Comparison of ENCODE assay signal across 15 cellular contexts in genomic region chr12:111341426-111342065, GRCh38. TPM values are rescaled to one million over a fixed set of nuclear protein-coding genes. Genes with fewer than 3 reads are reported as not detected.
DNase-seq lines count a peak whose midpoint lies in the region; ATAC-seq and TF ChIP-seq lines count a peak whose summit lies in the region.
"Had no signal": no experiment of that assay in that cellular context is flagged by ENCODE, and none has a peak within 500 bp of the region (broad histone marks: within the 10 kb centered on the region; RNA-seq: fewer than 3 reads in every experiment).

No MANE protein-coding gene starts in this region.

- no peaks in the 10 kb centered on the region for H3K36me3 Mint-ChIP-seq in neural progenitor cell
- H3K36me3 Mint-ChIP-seq: CD4-positive, alpha-beta memory T cell had no signal

- no peak overlapping the region for H3K27ac ChIP-seq in neural progenitor cell
- no peak overlapping the region for H3K27ac ChIP-seq in upper lobe of right lung

- H3K36me3 ChIP-seq in neural progenitor cell = no peaks in the 10 kb centered on the region
- H3K36me3 ChIP-seq in upper lobe of right lung = no peaks in the 10 kb centered on the region
- H3K36me3 ChIP-seq: HAP-1 had no signal

- ATAC-seq in esophagus mucosa (peak; percentile 23), upper lobe of right lung (peak; percentile 25)

- H3K4me3 Mint-ChIP-seq in neural progenitor cell = no peak overlapping the region
- H3K4me3 Mint-ChIP-seq: CD4-positive, alpha-beta memory T cell had no signal

- no peak overlapping the region for H3K9ac ChIP-seq in neural progenitor cell

- no peak overlapping the region for H3K4me2 ChIP-seq in neural progenitor cell

- intact Hi-C loops in upper lobe of right lung (cut with DNase I) = no loop called here

- no peaks in the 10 kb centered on the region for H3K9me3 ChIP-seq in neural progenitor cell (ENCODE audit: low read depth)
- H3K9me3 ChIP-seq in upper lobe of right lung = no peaks in the 10 kb centered on the region
- H3K9me3 ChIP-seq: HAP-1 had no signal

- no peaks in the 10 kb centered on the region for H3K9me3 Mint-ChIP-seq in neural progenitor cell

- H3K4me3 ChIP-seq in neural progenitor cell = no peak overlapping the region
- no peak overlapping the region for H3K4me3 ChIP-seq in upper lobe of right lung
- H3K4me3 ChIP-seq: HAP-1 had no signal

- H2AFZ ChIP-seq in neural progenitor cell (replicated peaks) = no peak overlapping the region

- H3K27me3 ChIP-seq in neural progenitor cell (no peaks in the 10 kb centered on the region), upper lobe of right lung (no peaks in the 10 kb centered on the region)

- peak overlapping the region; percentile 60 for H3K27ac Mint-ChIP-seq in neural progenitor cell
- H3K27ac Mint-ChIP-seq: CD4-positive, alpha-beta memory T cell had no signal

- no peaks in the 10 kb centered on the region for H4K20me1 ChIP-seq in neural progenitor cell (ENCODE audit: low read depth)

- H3K79me2 ChIP-seq in neural progenitor cell (ENCODE audit: low read depth) = no peaks in the 10 kb centered on the region

- peaks cover 4% of the 10 kb centered on the region for H3K4me1 Mint-ChIP-seq in neural progenitor cell
- H3K4me1 Mint-ChIP-seq: CD4-positive, alpha-beta memory T cell had no signal

- H3K4me1 ChIP-seq in neural progenitor cell (no peaks in the 10 kb centered on the region), upper lobe of right lung (no peaks in the 10 kb centered on the region)
- H3K4me1 ChIP-seq: HAP-1 had no signal

- DNase-seq in neural progenitor cell (ENCODE audit: low spot score) (no peak), upper lobe of right lung (no peak), SHP77 (lab: John Stamatoyannopoulos, UW) (no peak), NCI-H524 (lab: John Stamatoyannopoulos, UW) (no peak), NCI-H446 treated with DMSO at 0.1 percent for 48 hours (lab: John Stamatoyannopoulos, UW) (no peak)
- DNase-seq: C1 segment of cervical spinal cord; Calu3; CD4-positive, alpha-beta memory T cell; COR-L47; DMS53; DMS79 treated with DMSO at 0.1 percent for 48 hours; GF-D8; GOT3 had no signal

- no peaks in the 10 kb centered on the region for H3K27me3 Mint-ChIP-seq in neural progenitor cell (ENCODE audit: insufficient read depth, low read depth)

- no peak for TF ChIP-seq CTCF in neural progenitor cell (IDR thresholded peaks at IDR 0.05)
- no peak for TF ChIP-seq CTCF in upper lobe of right lung (IDR thresholded peaks at IDR 0.05)

- no peaks in the 10 kb centered on the region for H3F3A ChIP-seq in neural progenitor cell (ENCODE audit: low read depth)

RNA-seq across cellular contexts. Expression of gene PHETA1, which starts 27.3 kb away (rescaled TPM):
- total RNA-seq in esophagus mucosa (9.2 TPM), neural progenitor cell (ENCODE audit: low replicate concordance) (1.5 and 12.8 TPM in 2 replicates), upper lobe of right lung (25.3 TPM)
